Comparison of ENCODE assay signal across 11 cellular contexts in the genomic region with DNA sequence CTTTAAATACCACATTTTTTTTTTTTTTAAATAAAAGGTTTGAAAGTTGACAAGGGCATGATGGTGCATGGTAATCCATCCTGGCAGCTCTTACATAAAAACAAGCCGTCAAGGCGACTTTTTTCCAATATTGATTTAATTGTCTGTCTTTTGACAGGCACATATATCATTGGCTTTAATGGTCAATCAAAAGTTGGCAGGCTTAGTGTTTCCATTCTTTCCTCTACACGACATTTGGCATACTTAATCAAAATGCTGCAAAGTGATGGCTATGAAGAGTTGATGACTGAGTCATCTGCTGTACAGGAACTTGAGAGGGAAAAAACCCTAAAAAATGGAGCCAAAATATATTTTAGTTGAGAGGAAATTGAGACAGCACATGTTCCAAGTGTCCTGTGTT. TPM values are rescaled to one million over a fixed set of nuclear protein-coding genes. Genes with fewer than 3 reads are reported as not detected.
DNase-seq lines count a peak whose midpoint lies in the region; ATAC-seq, FAIRE-seq and TF ChIP-seq lines count a peak whose summit lies in the region.
"Had no signal": no experiment of that assay in that cellular context is flagged by ENCODE, and none has a peak within 500 bp of the region (broad histone marks: within the 10 kb centered on the region; RNA-seq: fewer than 3 reads in every experiment).

No MANE protein-coding gene starts in this region.

- peak overlapping the region; percentile 61 for H3K27ac Mint-ChIP-seq in T-helper 17 cell
- no peak overlapping the region for H3K27ac Mint-ChIP-seq in progenitor cell of endocrine pancreas

- H2AFZ ChIP-seq in ACC112 (ENCODE audit: low read length, unreplicated experiment) = peak overlapping the region; percentile 91
- peak overlapping the region; percentile 43 for H2AFZ ChIP-seq in GM23248

- H3K27me3 ChIP-seq in ACC112 (ENCODE audit: insufficient read depth, low read length) = no peaks in the 10 kb centered on the region
- no peaks in the 10 kb centered on the region for H3K27me3 ChIP-seq in GM23248 (replicated peaks; ENCODE audit: insufficient read depth)
- H3K27me3 ChIP-seq: upper lobe of left lung had no signal

- H3F3A ChIP-seq in GM23248 (ENCODE audit: insufficient read depth) = peaks cover 23% of the 10 kb centered on the region; the same call in 1 of the 2 replicates

- H3K9me2 ChIP-seq in GM23248 (ENCODE audit: insufficient read depth) = no peaks in the 10 kb centered on the region

- no peak for TF ChIP-seq CTCF in kidney (IDR thresholded peaks at IDR 0.05; ENCODE audit: borderline replicate concordance, extremely low read depth, insufficient read depth)
- no peak for TF ChIP-seq CTCF in progenitor cell of endocrine pancreas (IDR thresholded peaks at IDR 0.05; ENCODE audit: unreplicated experiment)

- peak overlapping the region; percentile 46 for H3K27ac ChIP-seq in ACC112 (ENCODE audit: low read depth, low read length)
- no peak overlapping the region; the same call in 1 of the 2 replicates for H3K27ac ChIP-seq in GM23248
- peak overlapping the region in 1 of 2 donors; percentile 54 for H3K27ac ChIP-seq in kidney (ENCODE audit: low read depth in 2 of 2, low read length in 2 of 2)
- H3K27ac ChIP-seq: HL-60 had no signal

- no peak for FAIRE-seq in kidney (lab: Jason Lieb, UNC)
- FAIRE-seq in GM12891 (lab: Jason Lieb, UNC) = no peak

- intact Hi-C loops in kidney (cut with DNase I) = no loop called here

- no peaks in the 10 kb centered on the region for H3K9me3 Mint-ChIP-seq in progenitor cell of endocrine pancreas (ENCODE audit: low read depth)

- H3K79me2 ChIP-seq in ACC112 (ENCODE audit: control insufficient read depth, insufficient read depth, low read length, unreplicated experiment) (peaks cover 43% of the 10 kb centered on the region), GM23248 (ENCODE audit: insufficient read depth) (peaks cover 67% of the 10 kb centered on the region)

- H4K20me1 ChIP-seq in GM23248 (ENCODE audit: insufficient read depth) = no peaks in the 10 kb centered on the region

- ATAC-seq in T-helper 17 cell = no peak
- ATAC-seq: sciatic nerve had no signal

- no peak overlapping the region for H3K4me3 Mint-ChIP-seq in T-helper 17 cell
- H3K4me3 Mint-ChIP-seq in progenitor cell of endocrine pancreas (ENCODE audit: low read depth) = no peak overlapping the region

- H3K4me1 ChIP-seq in ACC112 (ENCODE audit: control insufficient read depth, insufficient read depth, low read length, unreplicated experiment) (peaks cover 41% of the 10 kb centered on the region), GM23248 (ENCODE audit: insufficient read depth) (peaks cover 27% of the 10 kb centered on the region), kidney (ENCODE audit: control insufficient read depth in 1 of 2, insufficient read depth in 1 of 2, low read depth in 1 of 2, low read length in 2 of 2) (peaks cover 23 to 47% of the 10 kb centered on the region in 2 donors)

- H3K4me1 Mint-ChIP-seq in T-helper 17 cell (peaks cover 52% of the 10 kb centered on the region), progenitor cell of endocrine pancreas (ENCODE audit: low read depth) (peaks cover 61% of the 10 kb centered on the region)

- H3K4me3 ChIP-seq in ACC112 (ENCODE audit: low read depth, low read length) = peak overlapping the region; percentile 82
- peak overlapping the region; percentile 75 for H3K4me3 ChIP-seq in GM23248
- peak overlapping the region; percentile 36 to 69 for H3K4me3 ChIP-seq in kidney (ENCODE audit: low read length in 2 of 2)
- H3K4me3 ChIP-seq: upper lobe of left lung had no signal

- no peaks in the 10 kb centered on the region for H3K36me3 ChIP-seq in ACC112 (ENCODE audit: insufficient read depth, low read length)
- no peaks in the 10 kb centered on the region for H3K36me3 ChIP-seq in GM23248 (ENCODE audit: low read depth)
- H3K36me3 ChIP-seq in kidney (ENCODE audit: control insufficient read depth in 1 of 2, insufficient read depth in 2 of 2, low read length in 2 of 2) = no peaks in the 10 kb centered on the region
- H3K36me3 ChIP-seq: upper lobe of left lung had no signal

- 4 to 7% methylated on average over 3 of the region's 3 CpGs for WGBS in GM23248 (ENCODE audit: low coverage in 1 of 2, low lambda C conversion rate in 2 of 2, missing lambda C conversion rate in 2 of 2), 2 experiments

- H3K27me3 Mint-ChIP-seq in T-helper 17 cell (no peaks in the 10 kb centered on the region), progenitor cell of endocrine pancreas (no peaks in the 10 kb centered on the region)

- H3K9ac ChIP-seq in GM23248 (no peak overlapping the region), kidney (ENCODE audit: low read length in 2 of 2) (no peak overlapping the region)

- TF ChIP-seq POLR2A in GM12891 (IDR thresholded peaks at IDR 0.05; ENCODE audit: low read depth, low read length) = no peak

- H3K36me3 Mint-ChIP-seq in T-helper 17 cell (ENCODE audit: low read depth) = peaks cover 3% of the 10 kb centered on the region
- no peaks in the 10 kb centered on the region for H3K36me3 Mint-ChIP-seq in progenitor cell of endocrine pancreas (ENCODE audit: insufficient read depth)

- no peaks in the 10 kb centered on the region for H3K9me3 ChIP-seq in GM23248 (ENCODE audit: low read depth)
- no peaks in the 10 kb centered on the region for H3K9me3 ChIP-seq in T-helper 17 cell (ENCODE audit: control insufficient read depth, low read length, poor library complexity, severe bottlenecking)
- no peaks in the 10 kb centered on the region for H3K9me3 ChIP-seq in kidney (ENCODE audit: control insufficient read depth in 1 of 2, low read length in 2 of 2)
- H3K9me3 ChIP-seq: upper lobe of left lung had no signal

- H3K4me2 ChIP-seq in GM23248 (ENCODE audit: unreplicated experiment) = peak overlapping the region; percentile 90

- DNase-seq in GM23248 (peak; percentile 51), T-helper 17 cell (no peak), kidney (no peak), progenitor cell of endocrine pancreas (ENCODE audit: low spot score, unreplicated experiment) (no peak), MV-4-11 (lab: John Stamatoyannopoulos, UW) (no peak), OCI-M1 (lab: John Stamatoyannopoulos, UW) (no peak), GM12891 (ENCODE audit: insufficient read length, low spot score) (no peak)
- DNase-seq: upper lobe of left lung had no signal

- in situ Hi-C loops in GM23248 (cut with MboI) = loop anchor here (25.0 kb wide), 1 partner anchor 551 kb away; no protein-coding TSS in a partner anchor

TF ChIP-seq in GM12891, 5 proteins besides CTCF, POLR2A, EP300 and RAD21:
- TF ChIP-seq POLR2AphosphoS5 (IDR thresholded peaks at IDR 0.05; ENCODE audit: low read depth, low read length) = no peak
- TF ChIP-seq TAF1 (IDR thresholded peaks at IDR 0.05; ENCODE audit: low read depth, low read length) = no peak
- TF ChIP-seq SPI1 (IDR thresholded peaks at IDR 0.05; ENCODE audit: low read depth, low read length) = no peak
- no peak for TF ChIP-seq PAX5 (IDR thresholded peaks at IDR 0.05; ENCODE audit: insufficient read depth, low read length, severe bottlenecking)
- TF ChIP-seq POU2F2 (IDR thresholded peaks at IDR 0.05; ENCODE audit: low read depth, low read length) = no peak
TF ChIP-seq in GM12891: peak in this region for 0.

RNA-seq across cellular contexts. Expression of a gene that starts 3.0 kb away (rescaled TPM):
- total RNA-seq in GM23248 (2014; rRNA removed; shearing (Covaris generic)) = 4.4 and 5.9 TPM in 2 replicates
- polyA plus RNA-seq in GM23248 (2016; fragmentation: Nextera tagmentation; extraction: Ambion mirVana) (2.2 and 2.4 TPM in 2 replicates), kidney (ENCODE audit: insufficient read depth, low read depth, low replicate concordance) (7.0 TPM)
- total RNA-seq in T-helper 17 cell (10 to 100 TPM; 17.5 to 17.6 TPM), kidney (31.3 TPM), progenitor cell of endocrine pancreas (16.9 and 17.1 TPM in 2 replicates)
- 3.3 TPM for polyA plus RNA-seq in GM12891 (2012; ENCODE audit: low read depth, missing spikeins)

RNA-seq across cellular contexts. Expression of a gene that starts 4.7 kb away (rescaled TPM):
- 8.1 and 21.3 TPM in 2 replicates for total RNA-seq in GM23248 (2014; rRNA removed; shearing (Covaris generic))
- polyA plus RNA-seq in GM23248 (2016; fragmentation: Nextera tagmentation; extraction: Ambion mirVana) = 8.8 and 10.2 TPM in 2 replicates
- 10 to 100 TPM; 20.8 to 25.1 TPM for total RNA-seq in T-helper 17 cell
- 36.8 TPM for total RNA-seq in kidney
- polyA plus RNA-seq in kidney (ENCODE audit: insufficient read depth, low read depth, low replicate concordance) = 21.1 TPM
- 35.2 and 36.8 TPM in 2 replicates for total RNA-seq in progenitor cell of endocrine pancreas
- polyA plus RNA-seq in GM12891 (2012; ENCODE audit: low read depth, missing spikeins) = 23.2 TPM
